ENCODE assay signal across 27 cellular contexts in genomic region chr20:64095455-64095854, GRCh38. TPM values are rescaled to one million over a fixed set of nuclear protein-coding genes. Genes with fewer than 3 reads are reported as not detected.
"Had no signal": no experiment of that assay in that cellular context is flagged by ENCODE, and none has a peak within 500 bp of the region (broad histone marks: within the 10 kb centered on the region; RNA-seq: fewer than 3 reads in every experiment).

No MANE protein-coding gene starts in this region.

- ATAC-seq: Panc1, PC-3 had no signal

- H3K36me3 ChIP-seq: MG63 had no signal

- H3K9ac ChIP-seq: SK-N-SH had no signal

- H3K27ac ChIP-seq: HL-60, RWPE1 had no signal

- H3K27me3 Mint-ChIP-seq: IgD-negative memory B cell had no signal

- DNase-seq: Karpas-422, KG1, MG63, NCI-H1092, NCI-H1105 treated with DMSO at 0.1 percent for 48 hours, NCI-H1417 treated with DMSO at 0.1 percent for 48 hours, NCI-H146, NCI-H1694 treated with DMSO at 0.1 percent for 48 hours, NCI-H2029, NCI-H2081 treated with DMSO at 0.1 percent for 48 hours, NCI-H2171, NCI-H226, NCI-H446, NCI-H510A, NCI-H524 treated with DMSO at 0.1 percent for 48 hours, NCI-H69, NCI-H774, PC-3, SHP77, SK-N-SH, SW 1271 had no signal

- H3K4me3 Mint-ChIP-seq: IgD-negative memory B cell had no signal

- H3K4me2 ChIP-seq: SK-N-SH had no signal

- H3K27me3 ChIP-seq: MG63 had no signal

- H3K4me3 ChIP-seq: MG63 had no signal

- H3K9me3 ChIP-seq: MG63, SK-N-SH had no signal

RNA-seq across cellular contexts. Expression of gene LKAAEAR1, which starts 11.3 kb away (rescaled TPM):
- total RNA-seq: OCI-LY7 had no signal

RNA-seq across cellular contexts. Expression of gene NPBWR2, which starts 11.9 kb away (rescaled TPM):
- total RNA-seq: OCI-LY7, PC-3, SK-MEL-5 had no signal
- polyA plus RNA-seq: IgD-negative memory B cell, SK-N-SH had no signal
